In the genomic region with DNA sequence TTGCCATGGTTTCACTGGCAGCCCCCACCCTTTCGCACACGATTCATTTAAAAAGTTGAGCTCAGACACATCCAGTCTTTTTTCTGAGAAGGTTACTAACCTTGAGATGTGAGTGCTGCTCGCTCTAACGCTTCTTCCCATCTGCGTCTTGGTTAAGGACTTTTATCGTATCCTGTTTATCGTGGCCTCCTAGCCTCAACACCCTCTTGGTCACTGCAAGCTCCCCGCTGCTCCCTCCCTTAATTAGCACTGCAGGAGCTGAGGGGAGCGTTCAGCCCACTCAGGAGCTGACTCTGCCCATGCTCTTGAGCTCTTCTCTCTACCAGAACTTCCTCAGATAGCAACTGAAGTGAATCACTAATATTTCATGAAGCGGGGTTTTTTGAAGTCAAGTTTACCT, we compare ENCODE assay signal across 15 cellular contexts. TPM values are rescaled to one million over a fixed set of nuclear protein-coding genes. Genes with fewer than 3 reads are reported as not detected.
DNase-seq lines count a peak whose midpoint lies in the region; ATAC-seq, FAIRE-seq and TF ChIP-seq lines count a peak whose summit lies in the region.
"Had no signal": no experiment of that assay in that cellular context is flagged by ENCODE, and none has a peak within 500 bp of the region (broad histone marks: within the 10 kb centered on the region; RNA-seq: fewer than 3 reads in every experiment).

No MANE protein-coding gene starts in this region.

- peaks cover 30% of the 10 kb centered on the region for H3K4me1 Mint-ChIP-seq in CD8-positive, alpha-beta T cell (ENCODE audit: low read depth)
- no peaks in the 10 kb centered on the region for H3K4me1 Mint-ChIP-seq in GM23338
- peaks cover 33% of the 10 kb centered on the region for H3K4me1 Mint-ChIP-seq in activated CD8-positive, alpha-beta memory T cell treated with anti-CD3 and anti-CD28 coated beads, Interleukin-2, amount 10 ng/mL, durations not matched to agents 7 days and 5 days

- peak in 1 of 7 experiments; percentile 61 for DNase-seq in CD8-positive, alpha-beta T cell
- DNase-seq in GM23338 (ENCODE audit: low spot score) (no peak), lower lobe of right lung (no peak), right atrium auricular region (ENCODE audit: low spot score) (no peak), coronary artery (ENCODE audit: low spot score) (no peak), NCI-H187 treated with DMSO at 0.1 percent for 48 hours (lab: John Stamatoyannopoulos, UW) (no peak), urothelium cell line (ENCODE audit: low spot score) (no peak)
- no peak for DNase-seq in activated CD8-positive, alpha-beta memory T cell treated with anti-CD3 and anti-CD28 coated beads, Interleukin-2, amount 10 ng/mL, durations not matched to agents 7 days and 5 days
- DNase-seq: C1 segment of cervical spinal cord, NCI-H1105 treated with DMSO at 0.1 percent for 48 hours, NCI-H524 treated with DMSO at 0.1 percent for 48 hours, T1000 had no signal

- H3K27ac Mint-ChIP-seq in CD8-positive, alpha-beta T cell = no peak overlapping the region
- H3K27ac Mint-ChIP-seq in GM23338 = no peak overlapping the region
- H3K27ac Mint-ChIP-seq in activated CD8-positive, alpha-beta memory T cell treated with anti-CD3 and anti-CD28 coated beads, Interleukin-2, amount 10 ng/mL, durations not matched to agents 7 days and 5 days = no peak overlapping the region
- H3K27ac Mint-ChIP-seq: memory B cell had no signal

- no peaks in the 10 kb centered on the region for H3K9me3 Mint-ChIP-seq in CD8-positive, alpha-beta T cell
- no peaks in the 10 kb centered on the region; the same call in 2 of the 3 replicates for H3K9me3 Mint-ChIP-seq in GM23338
- no peaks in the 10 kb centered on the region for H3K9me3 Mint-ChIP-seq in activated CD8-positive, alpha-beta memory T cell treated with anti-CD3 and anti-CD28 coated beads, Interleukin-2, amount 10 ng/mL, durations not matched to agents 7 days and 5 days (ENCODE audit: low read depth)

- H3K27me3 Mint-ChIP-seq in CD8-positive, alpha-beta T cell (ENCODE audit: low read depth) = no peaks in the 10 kb centered on the region
- H3K27me3 Mint-ChIP-seq in GM23338 (ENCODE audit: insufficient read depth, low read depth, poor library complexity) = peaks cover 4% of the 10 kb centered on the region
- no peaks in the 10 kb centered on the region for H3K27me3 Mint-ChIP-seq in activated CD8-positive, alpha-beta memory T cell treated with anti-CD3 and anti-CD28 coated beads, Interleukin-2, amount 10 ng/mL, durations not matched to agents 7 days and 5 days
- H3K27me3 Mint-ChIP-seq: memory B cell had no signal

- no peaks in the 10 kb centered on the region for H3K27me3 ChIP-seq in CD8-positive, alpha-beta T cell (ENCODE audit: insufficient read depth, low read length)
- H3K27me3 ChIP-seq in GM23338 (ENCODE audit: insufficient read depth) (no peaks in the 10 kb centered on the region), lower lobe of right lung (ENCODE audit: low read depth) (no peaks in the 10 kb centered on the region), right atrium auricular region (no peaks in the 10 kb centered on the region)

- peaks cover 23% of the 10 kb centered on the region for H3K4me1 ChIP-seq in CD8-positive, alpha-beta T cell (ENCODE audit: insufficient read depth, low read length)
- no peaks in the 10 kb centered on the region for H3K4me1 ChIP-seq in GM23338 (ENCODE audit: insufficient read depth)
- H3K4me1 ChIP-seq in lower lobe of right lung = peaks cover 10% of the 10 kb centered on the region
- H3K4me1 ChIP-seq in right atrium auricular region = no peaks in the 10 kb centered on the region

- peak; percentile 39 for ATAC-seq in CD8-positive, alpha-beta T cell
- ATAC-seq in GM23338 = no peak
- ATAC-seq in activated CD8-positive, alpha-beta memory T cell treated with anti-CD3 and anti-CD28 coated beads, Interleukin-2, amount 10 ng/mL, durations not matched to agents 7 days and 5 days = peak; percentile 29
- no peak for ATAC-seq in lower lobe of right lung

- POLR2A ChIA-PET in CD8-positive, alpha-beta T cell (lab: Charles Lee) = interaction anchor here (0.6 to 1.6 kb wide), 7 partner anchors 9 to 55 kb away, joined by 3 to 7 read pairs (median 4); a partner anchor contains a TSS

- no peaks in the 10 kb centered on the region for H3K9me3 ChIP-seq in CD8-positive, alpha-beta T cell (ENCODE audit: low read length)
- H3K9me3 ChIP-seq in lower lobe of right lung (no peaks in the 10 kb centered on the region), right atrium auricular region (no peaks in the 10 kb centered on the region)

- no peaks in the 10 kb centered on the region for H3K36me3 Mint-ChIP-seq in CD8-positive, alpha-beta T cell
- H3K36me3 Mint-ChIP-seq in GM23338 (ENCODE audit: low read depth) = no peaks in the 10 kb centered on the region
- peaks cover 21% of the 10 kb centered on the region for H3K36me3 Mint-ChIP-seq in activated CD8-positive, alpha-beta memory T cell treated with anti-CD3 and anti-CD28 coated beads, Interleukin-2, amount 10 ng/mL, durations not matched to agents 7 days and 5 days

- TF ChIP-seq CTCF in CD8-positive, alpha-beta T cell (IDR thresholded peaks at IDR 0.05) = no peak
- TF ChIP-seq CTCF in GM23338 (conservative IDR thresholded peaks at IDR 0.05; ENCODE audit: low read depth in 2 of 2) = no peak
- no peak for TF ChIP-seq CTCF in lower lobe of right lung (IDR thresholded peaks at IDR 0.05)
- no peak for TF ChIP-seq CTCF in right atrium auricular region (IDR thresholded peaks at IDR 0.05)
- no peak for TF ChIP-seq CTCF in coronary artery (IDR thresholded peaks at IDR 0.05)

- no peak overlapping the region for H3K4me2 ChIP-seq in GM23338

- peaks cover 5% of the 10 kb centered on the region; the same call in 1 of the 2 replicates for H3K9me2 ChIP-seq in GM23338 (ENCODE audit: insufficient read depth)

- H3K27ac ChIP-seq in CD8-positive, alpha-beta T cell (ENCODE audit: low read depth, low read length) = peak overlapping the region; percentile 33
- H3K27ac ChIP-seq in GM23338 (ENCODE audit: low read depth) (no peak overlapping the region), lower lobe of right lung (peak overlapping the region; percentile 18), right atrium auricular region (no peak overlapping the region), coronary artery (no peak overlapping the region)
- H3K27ac ChIP-seq: RWPE1 had no signal

- intact Hi-C loops in CD8-positive, alpha-beta T cell (cut with DNase I, micrococcal nuclease) = no loop called here
- intact Hi-C loops in lower lobe of right lung (cut with DNase I) = no loop called here

- H3K4me3 Mint-ChIP-seq in CD8-positive, alpha-beta T cell = no peak overlapping the region
- H3K4me3 Mint-ChIP-seq in GM23338 = no peak overlapping the region
- H3K4me3 Mint-ChIP-seq in activated CD8-positive, alpha-beta memory T cell treated with anti-CD3 and anti-CD28 coated beads, Interleukin-2, amount 10 ng/mL, durations not matched to agents 7 days and 5 days = no peak overlapping the region
- H3K4me3 Mint-ChIP-seq: memory B cell had no signal

- CTCF ChIA-PET in CD8-positive, alpha-beta T cell (lab: Charles Lee) = interaction anchor here (0.7 to 2.5 kb wide), 8 partner anchors 10 to 191 kb away, joined by 3 to 10 read pairs (median 3); a partner anchor contains a TSS
- CTCF ChIA-PET in activated CD8-positive, alpha-beta memory T cell treated with anti-CD3 and anti-CD28 coated beads, Interleukin-2, amount 10 ng/mL, durations not matched to agents 7 days and 5 days (lab: Charles Lee) = interaction anchor here (0.8 to 1.6 kb wide), 7 partner anchors 12 to 130 kb away, joined by 3 to 7 read pairs (median 4); no protein-coding TSS in a partner anchor

- no peaks in the 10 kb centered on the region for H3K36me3 ChIP-seq in CD8-positive, alpha-beta T cell (ENCODE audit: insufficient read depth, low read length)
- no peaks in the 10 kb centered on the region for H3K36me3 ChIP-seq in GM23338 (ENCODE audit: insufficient read depth)
- no peaks in the 10 kb centered on the region for H3K36me3 ChIP-seq in lower lobe of right lung
- H3K36me3 ChIP-seq in right atrium auricular region = no peaks in the 10 kb centered on the region

- no peak for FAIRE-seq in urothelium cell line (lab: Jason Lieb, UNC)
- FAIRE-seq: bronchial epithelial cell had no signal

- H3F3A ChIP-seq in GM23338 (replicated peaks; ENCODE audit: low read depth) = no peaks in the 10 kb centered on the region

- H2AFZ ChIP-seq in GM23338 = peak overlapping the region; percentile 74; the same call in 1 of the 2 replicates

- peak overlapping the region; percentile 37 for H3K4me3 ChIP-seq in CD8-positive, alpha-beta T cell (ENCODE audit: low read depth, low read length)
- H3K4me3 ChIP-seq in GM23338 = no peak overlapping the region
- H3K4me3 ChIP-seq in lower lobe of right lung = peak overlapping the region; percentile 19
- no peak overlapping the region for H3K4me3 ChIP-seq in right atrium auricular region
- H3K4me3 ChIP-seq in coronary artery = no peak overlapping the region

- no peaks in the 10 kb centered on the region for H3K79me2 ChIP-seq in GM23338 (replicated peaks; ENCODE audit: insufficient read depth)

- no peaks in the 10 kb centered on the region for H4K20me1 ChIP-seq in GM23338 (replicated peaks; ENCODE audit: insufficient read depth)

TF ChIP-seq in GM23338, 12 proteins besides CTCF, POLR2A, EP300 and RAD21 (continues in another document):
- TF ChIP-seq STAT1 (IDR thresholded peaks at IDR 0.05; ENCODE audit: unreplicated experiment) (no peak), POLR2AphosphoS5 (IDR thresholded peaks at IDR 0.05; ENCODE audit: low read depth) (no peak), EZH2phosphoT487 (IDR thresholded peaks at IDR 0.05; ENCODE audit: unreplicated experiment) (no peak), CREB1 (CRISPR knock-in tag; IDR thresholded peaks at IDR 0.05; ENCODE audit: low read depth) (no peak), ZNF114 (CRISPR knock-in tag; IDR thresholded peaks at IDR 0.05) (no peak), EZH2 (IDR thresholded peaks at IDR 0.05; ENCODE audit: low read depth, unreplicated experiment) (no peak), JUNB (IDR thresholded peaks at IDR 0.05; ENCODE audit: unreplicated experiment) (no peak)
- TF ChIP-seq, protein P1, sequence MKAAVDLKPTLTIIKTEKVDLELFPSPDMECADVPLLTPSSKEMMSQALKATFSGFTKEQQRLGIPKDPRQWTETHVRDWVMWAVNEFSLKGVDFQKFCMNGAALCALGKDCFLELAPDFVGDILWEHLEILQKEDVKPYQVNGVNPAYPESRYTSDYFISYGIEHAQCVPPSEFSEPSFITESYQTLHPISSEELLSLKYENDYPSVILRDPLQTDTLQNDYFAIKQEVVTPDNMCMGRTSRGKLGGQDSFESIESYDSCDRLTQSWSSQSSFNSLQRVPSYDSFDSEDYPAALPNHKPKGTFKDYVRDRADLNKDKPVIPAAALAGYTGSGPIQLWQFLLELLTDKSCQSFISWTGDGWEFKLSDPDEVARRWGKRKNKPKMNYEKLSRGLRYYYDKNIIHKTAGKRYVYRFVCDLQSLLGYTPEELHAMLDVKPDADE (IDR thresholded peaks at IDR 0.05) = no peak

RNA-seq across cellular contexts. Expression of a gene that starts 9.0 kb away (rescaled TPM):
- 10 to 100 TPM; 20.1 TPM for total RNA-seq in CD8-positive, alpha-beta T cell
- total RNA-seq in GM23338 (2014; rRNA removed; shearing (Covaris generic)) = 0.04 TPM in 1 of 2 replicates, not detected in the other
- polyA plus RNA-seq in GM23338 (2016; fragmentation: Nextera tagmentation; extraction: Ambion mirVana) = 0.19 TPM in 1 of 2 replicates, not detected in the other
- 10 to 100 TPM; 83.3 to 95.4 TPM for total RNA-seq in activated CD8-positive, alpha-beta memory T cell treated with anti-CD3 and anti-CD28 coated beads, Interleukin-2, amount 10 ng/mL, durations not matched to agents 7 days and 5 days
- total RNA-seq in lower lobe of right lung (5.4 TPM), right atrium auricular region (1 to 10 TPM in 1 of 2 donors, under 1 TPM in 1; 0.22 to 1.3 TPM)

Comparison
In these comparisons a context has a peak if more than half of its experiments do, and no peak if none do; other contexts are left out.
1. ATAC-seq: peak in CD8-positive, alpha-beta T cell (single experiment) and activated CD8-positive, alpha-beta memory T cell treated with anti-CD3 and anti-CD28 coated beads, Interleukin-2, amount 10 ng/mL, durations not matched to agents 7 days and 5 days (single experiment); none in GM23338 (single experiment) and lower lobe of right lung (0 of 2).
2. H3K27ac ChIP-seq: peak in CD8-positive, alpha-beta T cell (single experiment) and lower lobe of right lung (single experiment); none in GM23338 (single experiment), right atrium auricular region (0 of 2) and coronary artery (0 of 2).
3. H3K4me3 ChIP-seq: peak in CD8-positive, alpha-beta T cell (single experiment) and lower lobe of right lung (single experiment); none in GM23338 (single experiment), right atrium auricular region (0 of 2) and coronary artery (single experiment).